2 cellular contexts compared by ENCODE assay signal in the genomic region with DNA sequence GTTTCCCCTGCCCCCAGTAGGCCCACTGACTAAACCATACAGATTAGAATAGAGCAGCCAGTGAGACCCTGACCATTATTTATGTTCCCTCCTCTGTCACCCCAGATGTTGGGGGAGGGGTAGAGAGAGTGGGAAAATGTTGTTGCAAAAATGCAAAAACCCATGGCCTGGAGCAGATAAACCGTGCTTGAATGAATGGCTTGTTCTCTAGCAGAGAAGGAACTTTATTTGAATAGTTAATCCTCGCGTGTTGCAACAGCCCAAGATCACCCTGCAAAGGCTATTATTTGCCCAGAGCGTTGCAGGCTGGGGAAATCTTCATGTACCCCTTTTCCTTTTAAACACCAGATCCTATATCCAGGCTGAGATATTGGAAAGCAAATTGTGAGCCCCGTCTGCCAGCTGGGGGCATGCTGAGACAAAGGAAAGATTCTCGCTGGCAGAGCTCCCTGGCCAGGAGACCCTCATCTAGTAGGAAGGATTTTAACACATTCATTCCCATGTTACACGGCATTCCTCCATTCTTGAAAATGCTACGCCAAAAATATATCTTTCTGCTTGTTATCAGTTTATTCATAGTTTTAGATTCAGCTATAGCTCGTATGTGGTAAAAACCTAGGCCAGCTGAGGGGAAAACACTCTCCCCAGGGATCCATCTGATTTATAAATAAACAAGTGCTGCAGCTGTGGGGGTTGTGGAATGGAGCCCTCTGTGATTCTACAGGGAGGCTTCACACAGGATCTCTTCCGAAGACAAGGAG.
TF ChIP-seq lines count a peak whose summit lies in the region.

No MANE protein-coding gene starts in this region.

TF ChIP-seq in HCT116, 20 proteins besides CTCF, POLR2A, EP300 and RAD21 (continued from another document):
- TF ChIP-seq, protein P1, sequence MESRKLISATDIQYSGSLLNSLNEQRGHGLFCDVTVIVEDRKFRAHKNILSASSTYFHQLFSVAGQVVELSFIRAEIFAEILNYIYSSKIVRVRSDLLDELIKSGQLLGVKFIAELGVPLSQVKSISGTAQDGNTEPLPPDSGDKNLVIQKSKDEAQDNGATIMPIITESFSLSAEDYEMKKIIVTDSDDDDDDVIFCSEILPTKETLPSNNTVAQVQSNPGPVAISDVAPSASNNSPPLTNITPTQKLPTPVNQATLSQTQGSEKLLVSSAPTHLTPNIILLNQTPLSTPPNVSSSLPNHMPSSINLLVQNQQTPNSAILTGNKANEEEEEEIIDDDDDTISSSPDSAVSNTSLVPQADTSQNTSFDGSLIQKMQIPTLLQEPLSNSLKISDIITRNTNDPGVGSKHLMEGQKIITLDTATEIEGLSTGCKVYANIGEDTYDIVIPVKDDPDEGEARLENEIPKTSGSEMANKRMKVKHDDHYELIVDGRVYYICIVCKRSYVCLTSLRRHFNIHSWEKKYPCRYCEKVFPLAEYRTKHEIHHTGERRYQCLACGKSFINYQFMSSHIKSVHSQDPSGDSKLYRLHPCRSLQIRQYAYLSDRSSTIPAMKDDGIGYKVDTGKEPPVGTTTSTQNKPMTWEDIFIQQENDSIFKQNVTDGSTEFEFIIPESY (IDR thresholded peaks at IDR 0.05; ENCODE audit: extremely low read depth, insufficient replicate concordance, low read length) = no peak
- TF ChIP-seq YY1 (IDR thresholded peaks at IDR 0.05; ENCODE audit: extremely low read depth, insufficient replicate concordance, low read depth, low read length) (no peak), TCF7L2 (IDR thresholded peaks at IDR 0.05; ENCODE audit: borderline replicate concordance, extremely low read depth, insufficient read depth, insufficient read length) (no peak), EGR1 (IDR thresholded peaks at IDR 0.05; ENCODE audit: low read depth) (no peak), FOSL1 (IDR thresholded peaks at IDR 0.05; ENCODE audit: low read depth) (no peak), CEBPB (IDR thresholded peaks at IDR 0.05; ENCODE audit: low read depth) (no peak), SP1 (IDR thresholded peaks at IDR 0.05; ENCODE audit: low read depth) (no peak), POLR2AphosphoS5 (IDR thresholded peaks at IDR 0.05; ENCODE audit: low read depth, low read length) (no peak), ELF1 (IDR thresholded peaks at IDR 0.05; ENCODE audit: borderline replicate concordance, low read depth) (no peak), ZFX (IDR thresholded peaks at IDR 0.05) (no peak)

TF ChIP-seq in WTC11, 78 proteins besides CTCF, POLR2A, EP300 and RAD21 (continued from another document):
- TF ChIP-seq, protein P2, sequence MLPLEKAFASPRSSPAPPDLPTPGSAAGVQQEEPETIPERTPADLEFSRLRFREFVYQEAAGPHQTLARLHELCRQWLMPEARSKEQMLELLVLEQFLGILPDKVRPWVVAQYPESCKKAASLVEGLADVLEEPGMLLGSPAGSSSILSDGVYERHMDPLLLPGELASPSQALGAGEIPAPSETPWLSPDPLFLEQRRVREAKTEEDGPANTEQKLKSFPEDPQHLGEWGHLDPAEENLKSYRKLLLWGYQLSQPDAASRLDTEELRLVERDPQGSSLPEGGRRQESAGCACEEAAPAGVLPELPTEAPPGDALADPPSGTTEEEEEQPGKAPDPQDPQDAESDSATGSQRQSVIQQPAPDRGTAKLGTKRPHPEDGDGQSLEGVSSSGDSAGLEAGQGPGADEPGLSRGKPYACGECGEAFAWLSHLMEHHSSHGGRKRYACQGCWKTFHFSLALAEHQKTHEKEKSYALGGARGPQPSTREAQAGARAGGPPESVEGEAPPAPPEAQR (CRISPR knock-in tag; IDR thresholded peaks at IDR 0.05) = no peak
- TF ChIP-seq GABPB1 (CRISPR knock-in tag; IDR thresholded peaks at IDR 0.05) (peak; percentile 43), GTF2I (CRISPR knock-in tag; conservative IDR thresholded peaks at IDR 0.05) (no peak)
